In genomic region chr13:48801255-48801654, GRCh38 we compare ENCODE assay signal across 26 cellular contexts.
DNase-seq lines count a peak whose midpoint lies in the region; ATAC-seq and TF ChIP-seq lines count a peak whose summit lies in the region.
"Had no signal": no experiment of that assay in that cellular context is flagged by ENCODE, and none has a peak within 500 bp of the region (broad histone marks: within the 10 kb centered on the region; RNA-seq: fewer than 3 reads in every experiment).

No MANE protein-coding gene starts in this region.

- peaks cover 4% of the 10 kb centered on the region for H3K27me3 Mint-ChIP-seq in activated CD8-positive, alpha-beta T cell treated with anti-CD3 and anti-CD28 coated beads, Interleukin-2, amount 10 ng/mL, durations not matched to agents 7 days and 5 days (ENCODE audit: low read depth)

- CTCF ChIA-PET in activated CD8-positive, alpha-beta T cell treated with anti-CD3 and anti-CD28 coated beads, Interleukin-2, amount 10 ng/mL, durations not matched to agents 7 days and 5 days (lab: Charles Lee) = no interaction called here

- no peaks in the 10 kb centered on the region for H3K9me3 Mint-ChIP-seq in activated CD8-positive, alpha-beta T cell treated with anti-CD3 and anti-CD28 coated beads, Interleukin-2, amount 10 ng/mL, durations not matched to agents 7 days and 5 days (ENCODE audit: insufficient read depth)
- H3K9me3 Mint-ChIP-seq: activated B cell treated with CpG ODN at 0.5 μM for 24 hours; stimulated activated memory B cell treated with anti-CD40 and anti-IgM and Interleukin-4, amounts not matched to agents 10 μg/mL and 1 μg/mL and 100 μg/mL, for 72 hours had no signal

- H3K4me3 ChIP-seq in fibroblast of the aortic adventitia (ENCODE audit: low read depth, low read length) = no peak overlapping the region
- H3K4me3 ChIP-seq: BLaER1, cardiac muscle cell, hepatocyte, mucosa of descending colon, Peyer's patch, SK-N-MC, skin epidermis had no signal

- POLR2A ChIA-PET in activated CD8-positive, alpha-beta T cell treated with anti-CD3 and anti-CD28 coated beads, Interleukin-2, amount 10 ng/mL, durations not matched to agents 7 days and 5 days (lab: Charles Lee) = no interaction called here

- peak; percentile 79 for ATAC-seq in SK-N-SH treated with all-trans-retinoic acid at 6 μM for 48 hours
- no peak for ATAC-seq in activated CD8-positive, alpha-beta T cell treated with anti-CD3 and anti-CD28 coated beads, Interleukin-2, amount 10 ng/mL, durations not matched to agents 7 days and 5 days
- ATAC-seq: foreskin keratinocyte; mucosa of descending colon; stimulated activated memory B cell treated with anti-CD40 and anti-IgM and Interleukin-4, amounts not matched to agents 10 μg/mL and 1 μg/mL and 100 μg/mL, for 72 hours had no signal

- no peak for TF ChIP-seq CTCF in fibroblast of the aortic adventitia (IDR thresholded peaks at IDR 0.05; ENCODE audit: insufficient read depth, low read length)

- H3K4me1 Mint-ChIP-seq in activated CD8-positive, alpha-beta T cell treated with anti-CD3 and anti-CD28 coated beads, Interleukin-2, amount 10 ng/mL, durations not matched to agents 7 days and 5 days (ENCODE audit: low read depth) = peaks cover 15% of the 10 kb centered on the region
- H3K4me1 Mint-ChIP-seq: activated B cell treated with CpG ODN at 0.5 μM for 24 hours; stimulated activated memory B cell treated with anti-CD40 and anti-IgM and Interleukin-4, amounts not matched to agents 10 μg/mL and 1 μg/mL and 100 μg/mL, for 72 hours had no signal

- no peak overlapping the region for H3K27ac Mint-ChIP-seq in activated CD8-positive, alpha-beta T cell treated with anti-CD3 and anti-CD28 coated beads, Interleukin-2, amount 10 ng/mL, durations not matched to agents 7 days and 5 days
- H3K27ac Mint-ChIP-seq: activated B cell treated with CpG ODN at 0.5 μM for 24 hours; H9; progenitor cell of endocrine pancreas; stimulated activated memory B cell treated with anti-CD40 and anti-IgM and Interleukin-4, amounts not matched to agents 10 μg/mL and 1 μg/mL and 100 μg/mL, for 72 hours had no signal

- DNase-seq in ELR (ENCODE audit: low read depth) (peak; percentile 68), fibroblast of the aortic adventitia (ENCODE audit: low read depth) (peak; percentile 45), stromal cell of bone marrow (ENCODE audit: low read depth) (peak; percentile 59), activated T-cell treated with anti-CD3 and anti-CD28 coated beads for 4 hours (no peak), C1 segment of cervical spinal cord (lab: John Stamatoyannopoulos, UW) (no peak)
- DNase-seq in activated CD8-positive, alpha-beta T cell treated with anti-CD3 and anti-CD28 coated beads, Interleukin-2, amount 10 ng/mL, durations not matched to agents 7 days and 5 days = no peak
- DNase-seq: activated B cell treated with CpG ODN at 0.5 μM for 24 hours; activated CD4-positive, alpha-beta T cell treated with anti-CD3 and anti-CD28 coated beads, Interleukin-2, amount 50 U/mL, for 4 hours; activated gamma-delta T cell treated with Interleukin-2 at 50 U/mL for 16 hours; Calu3; cortex of kidney; foreskin keratinocyte; H9; islet precursor cell; mucosa of descending colon; NCI-H1436 treated with DMSO at 0.1 percent for 48 hours; NCI-H524; Peyer's patch had no signal

- no peak overlapping the region for H3K4me3 Mint-ChIP-seq in activated CD8-positive, alpha-beta T cell treated with anti-CD3 and anti-CD28 coated beads, Interleukin-2, amount 10 ng/mL, durations not matched to agents 7 days and 5 days
- H3K4me3 Mint-ChIP-seq: activated B cell treated with CpG ODN at 0.5 μM for 24 hours; H9; stimulated activated memory B cell treated with anti-CD40 and anti-IgM and Interleukin-4, amounts not matched to agents 10 μg/mL and 1 μg/mL and 100 μg/mL, for 72 hours had no signal

- H3K36me3 Mint-ChIP-seq in activated CD8-positive, alpha-beta T cell treated with anti-CD3 and anti-CD28 coated beads, Interleukin-2, amount 10 ng/mL, durations not matched to agents 7 days and 5 days (ENCODE audit: low read depth) = no peaks in the 10 kb centered on the region
- H3K36me3 Mint-ChIP-seq: stimulated activated memory B cell treated with anti-CD40 and anti-IgM and Interleukin-4, amounts not matched to agents 10 μg/mL and 1 μg/mL and 100 μg/mL, for 72 hours had no signal

TF ChIP-seq in SK-N-SH treated with all-trans-retinoic acid at 6 μM for 48 hours, 23 proteins besides CTCF, POLR2A, EP300 and RAD21:
- TF ChIP-seq ZNF70 (CRISPR knock-in tag; IDR thresholded peaks at IDR 0.05) (no peak), TCF4 (CRISPR knock-in tag; IDR thresholded peaks at IDR 0.05; ENCODE audit: borderline replicate concordance) (peak; percentile 55; the same call in 1 of the 2 replicates), ZFP3 (CRISPR knock-in tag; IDR thresholded peaks at IDR 0.05) (peak; percentile 58; the same call in 1 of the 2 replicates), ESRRG (CRISPR knock-in tag; IDR thresholded peaks at IDR 0.05) (no peak), OSR1 (CRISPR knock-in tag; IDR thresholded peaks at IDR 0.05) (no peak), ZC3H10 (CRISPR knock-in tag; IDR thresholded peaks at IDR 0.05) (no peak), ISL1 (CRISPR knock-in tag; IDR thresholded peaks at IDR 0.05) (peak; percentile 26; the same call in 1 of the 2 replicates), ZNF8 (CRISPR knock-in tag; IDR thresholded peaks at IDR 0.05) (no peak), TOX (CRISPR knock-in tag; IDR thresholded peaks at IDR 0.05; ENCODE audit: borderline replicate concordance) (no peak), TSHZ2 (CRISPR knock-in tag; IDR thresholded peaks at IDR 0.05) (no peak), CSDC2 (CRISPR knock-in tag; IDR thresholded peaks at IDR 0.05) (no peak), GLIS3 (CRISPR knock-in tag; IDR thresholded peaks at IDR 0.05) (no peak), CSRNP3 (CRISPR knock-in tag; IDR thresholded peaks at IDR 0.05) (no peak), PPARA (CRISPR knock-in tag; IDR thresholded peaks at IDR 0.05; ENCODE audit: borderline replicate concordance) (no peak)
TF ChIP-seq in SK-N-SH treated with all-trans-retinoic acid at 6 μM for 48 hours: peak in this region for 3.

Comparison
In these comparisons a context has a peak if more than half of its experiments do, and no peak if none do; other contexts are left out.
1. DNase-seq: peak in ELR (single experiment), fibroblast of the aortic adventitia (single experiment) and stromal cell of bone marrow (single experiment); none in activated CD8-positive, alpha-beta T cell treated with anti-CD3 and anti-CD28 coated beads, Interleukin-2, amount 10 ng/mL, durations not matched to agents 7 days and 5 days (single experiment), activated T-cell treated with anti-CD3 and anti-CD28 coated beads for 4 hours (single experiment) and C1 segment of cervical spinal cord (0 of 14).